In the genomic region with DNA sequence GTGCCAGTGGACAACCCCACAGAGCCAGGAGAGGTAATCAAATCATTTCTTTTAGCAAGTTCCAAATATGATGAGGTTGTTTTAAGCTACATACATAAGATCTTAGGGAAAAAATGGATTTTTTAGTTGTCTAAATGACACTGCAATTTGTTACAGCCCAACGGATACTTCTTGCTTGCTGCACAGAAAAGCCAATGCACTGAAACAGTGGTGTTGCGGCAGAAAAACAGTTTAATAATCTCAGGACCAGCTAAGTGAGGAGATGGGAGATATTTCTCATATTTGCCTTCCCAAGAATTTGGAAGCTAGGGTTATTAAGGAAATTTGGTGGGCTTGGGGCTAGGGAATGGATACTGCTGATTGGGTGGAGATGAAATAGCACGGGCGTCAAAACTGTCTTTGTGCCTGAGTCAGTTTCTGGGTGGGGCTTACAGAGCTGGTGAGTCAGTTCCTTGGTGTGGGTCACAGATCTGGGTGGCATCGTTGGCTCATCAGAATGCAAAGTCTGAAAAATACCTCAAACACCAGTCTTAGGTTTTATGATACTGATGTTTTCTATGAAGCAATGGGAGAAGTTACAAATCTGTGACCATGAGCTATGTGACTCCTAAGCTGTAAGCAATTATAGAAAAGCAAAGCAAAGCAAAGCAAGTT, we compare ENCODE assay signal across 17 cellular contexts.
A peak's percentile ranks its signal among the peaks of the same experiment; 100 is the strongest.
DNase-seq lines count a peak whose midpoint lies in the region; ATAC-seq and TF ChIP-seq lines count a peak whose summit lies in the region.
"Had no signal": no experiment of that assay in that cellular context is flagged by ENCODE, and none has a peak within 500 bp of the region (broad histone marks: within the 10 kb centered on the region; RNA-seq: fewer than 3 reads in every experiment).

No MANE protein-coding gene starts in this region.

- WGBS in sigmoid colon, 2 donors: 92 to 94% methylated on average over 5 of the region's 5 CpGs

- H3K9ac ChIP-seq in adipocyte (ENCODE audit: low read length): no peak overlapping the region

- TF ChIP-seq POLR2A in gastrocnemius medialis (IDR thresholded peaks at IDR 0.05) (no peak), sigmoid colon (IDR thresholded peaks at IDR 0.05) (no peak)

- intact Hi-C loops in gastrocnemius medialis (cut with DNase I; ENCODE audit: low total_unique reads): no loop called here
- intact Hi-C loops in sigmoid colon (cut with DNase I): no loop called here

- TF ChIP-seq CTCF in right atrium auricular region (IDR thresholded peaks at IDR 0.05): no peak
- TF ChIP-seq CTCF in gastrocnemius medialis (IDR thresholded peaks at IDR 0.05 in 4 of 5, conservative IDR thresholded peaks at IDR 0.05 in 1 of 5): no peak
- TF ChIP-seq CTCF in sigmoid colon (IDR thresholded peaks at IDR 0.05): no peak

- H3K4me1 ChIP-seq in adipocyte (ENCODE audit: control insufficient read depth, insufficient read depth, low read length) (peaks cover 22% of the 10 kb centered on the region), right atrium auricular region (no peaks in the 10 kb centered on the region), gastrocnemius medialis (no peaks in the 10 kb centered on the region), sigmoid colon (no peaks in the 10 kb centered on the region)

- H3K9me3 ChIP-seq in adipocyte (ENCODE audit: control insufficient read depth, low read length) (peaks cover 8% of the 10 kb centered on the region), right atrium auricular region (peaks cover 0 to 4% of the 10 kb centered on the region in 2 donors), gastrocnemius medialis (no peaks in the 10 kb centered on the region), sigmoid colon (peaks cover 0 to 4% (median 1%) of the 10 kb centered on the region in 4 donors)

- DNase-seq in Caki2 (ENCODE audit: low read depth) (peak; percentile 6), HS-5 (ENCODE audit: low read depth) (peak; percentile 22), adipocyte (ENCODE audit: low read depth) (peak; percentile 3), kidney tubule cell (ENCODE audit: low spot score) (peak; percentile 9), right atrium auricular region (ENCODE audit: low spot score) (no peak), gastrocnemius medialis (no peak), sigmoid colon (no peak)
- DNase-seq: activated CD4-positive, alpha-beta memory T cell treated with anti-CD3 and anti-CD28 coated beads for 36 hours; activated naive CD4-positive, alpha-beta T cell treated with Interleukin-2 at 50 U/mL for 16 hours; activated T-cell treated with anti-CD3 and anti-CD28 coated beads for 4 hours; anterior cingulate cortex; effector CD8-positive, alpha-beta T cell; Karpas-422; mesendoderm; NCI-H526 treated with DMSO at 0.1 percent for 48 hours; T-helper 2 cell had no signal

- H3K36me3 ChIP-seq in adipocyte (ENCODE audit: control insufficient read depth, insufficient read depth, low read length, severe bottlenecking) (no peaks in the 10 kb centered on the region), right atrium auricular region (no peaks in the 10 kb centered on the region), gastrocnemius medialis (no peaks in the 10 kb centered on the region), sigmoid colon (no peaks in the 10 kb centered on the region)

- no peak overlapping the region for H3K4me3 ChIP-seq in adipocyte (ENCODE audit: low read length)
- no peak overlapping the region for H3K4me3 ChIP-seq in right atrium auricular region
- H3K4me3 ChIP-seq in gastrocnemius medialis: no peak overlapping the region
- H3K4me3 ChIP-seq in sigmoid colon: no peak overlapping the region
- H3K4me3 ChIP-seq: hepatocyte had no signal

- H3K27me3 ChIP-seq in adipocyte (replicated peaks; ENCODE audit: control insufficient read depth, insufficient read depth, low read length) (no peaks in the 10 kb centered on the region), right atrium auricular region (no peaks in the 10 kb centered on the region), gastrocnemius medialis (no peaks in the 10 kb centered on the region), sigmoid colon (no peaks in the 10 kb centered on the region)
- H3K27me3 ChIP-seq: hepatocyte had no signal

- TF ChIP-seq EP300 in sigmoid colon (IDR thresholded peaks at IDR 0.05): no peak

- no peak overlapping the region for H3K27ac ChIP-seq in right atrium auricular region
- no peak overlapping the region for H3K27ac ChIP-seq in gastrocnemius medialis
- H3K27ac ChIP-seq in sigmoid colon: no peak overlapping the region
- H3K27ac ChIP-seq: hepatocyte had no signal

- ATAC-seq in gastrocnemius medialis: no peak

- in situ Hi-C loops in Caki2 (cut with HindIII; ENCODE audit: low pct_unique_long_range_greater_than_20kb, low sequenced_read_pairs) (no loop called here), gastrocnemius medialis (cut with MboI; ENCODE audit: low sequenced_read_pairs in 4 of 4) (no loop called here)

Comparison
In these comparisons a context has a peak if more than half of its experiments do, and no peak if none do; other contexts are left out.
1. DNase-seq: peak in Caki2 (single experiment), HS-5 (single experiment), adipocyte (single experiment) and kidney tubule cell (single experiment); none in right atrium auricular region (single experiment), gastrocnemius medialis (0 of 2) and sigmoid colon (single experiment).